ENCODE assay signal across 17 cellular contexts in the genomic region with DNA sequence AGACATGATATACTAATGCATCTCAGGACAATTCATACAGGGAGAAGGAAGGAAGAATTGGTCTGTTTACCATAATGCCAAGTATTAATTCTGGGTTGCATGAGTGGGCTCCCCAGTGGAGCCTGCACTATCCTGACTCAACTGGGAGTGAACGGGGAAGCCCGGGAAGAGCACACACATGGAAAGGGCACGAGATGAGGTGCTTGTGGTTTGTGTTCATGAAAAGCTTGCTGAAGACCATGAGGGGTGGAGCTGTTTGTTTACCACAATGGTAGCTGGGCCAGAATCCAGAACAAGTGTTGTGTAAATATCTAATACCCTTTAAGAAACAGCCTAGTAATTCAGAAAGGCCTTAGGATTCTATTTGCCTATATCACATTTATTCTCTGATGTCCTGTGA.
"Had no signal": no experiment of that assay in that cellular context is flagged by ENCODE, and none has a peak within 500 bp of the region (broad histone marks: within the 10 kb centered on the region; RNA-seq: fewer than 3 reads in every experiment).

No MANE protein-coding gene starts in this region.

- H3K27ac Mint-ChIP-seq: activated B cell treated with CpG ODN at 0.5 μM for 24 hours; activated CD4-positive, alpha-beta T cell treated with anti-CD3 and anti-CD28 coated beads, Interleukin-2, amount 10 ng/mL, durations not matched to agents 24 days and 14 days; activated CD8-positive, alpha-beta T cell treated with anti-CD3 and anti-CD28 coated beads, Interleukin-2, amount 10 ng/mL, durations not matched to agents 7 days and 5 days; activated naive CD4-positive, alpha-beta T cell treated with anti-CD3 and anti-CD28 coated beads, Interleukin-2, amount 50 U/mL, for 24 hours; mesothelial cell of epicardium; stimulated activated effector memory CD8-positive, alpha-beta T cell treated with anti-CD3 and anti-CD28 coated beads, Interleukin-12 subunit alpha, Interleukin-12 subunit beta, amount 100 ng/mL, for 72 hours had no signal

- H3K27me3 ChIP-seq: colonic mucosa, foreskin keratinocyte, pancreas, sigmoid colon, thyroid gland, vagina had no signal

- H3K27ac ChIP-seq: colonic mucosa, foreskin keratinocyte, pancreas, sigmoid colon, vagina had no signal

- H3K27me3 Mint-ChIP-seq: activated B cell treated with CpG ODN at 0.5 μM for 24 hours; activated CD4-positive, alpha-beta T cell treated with anti-CD3 and anti-CD28 coated beads, Interleukin-2, amount 10 ng/mL, durations not matched to agents 24 days and 14 days; activated naive CD4-positive, alpha-beta T cell treated with anti-CD3 and anti-CD28 coated beads, Interleukin-2, amount 50 U/mL, for 24 hours had no signal

- ATAC-seq: activated CD8-positive, alpha-beta T cell treated with anti-CD3 and anti-CD28 coated beads, Interleukin-2, amount 10 ng/mL, durations not matched to agents 7 days and 5 days; esophagus mucosa; foreskin keratinocyte; pancreas; stimulated activated effector memory CD8-positive, alpha-beta T cell treated with anti-CD3 and anti-CD28 coated beads, Interleukin-12 subunit alpha, Interleukin-12 subunit beta, amount 100 ng/mL, for 72 hours had no signal

- DNase-seq: activated B cell treated with CpG ODN at 0.5 μM for 24 hours; activated CD4-positive, alpha-beta T cell treated with anti-CD3 and anti-CD28 coated beads, Interleukin-2, amount 10 ng/mL, durations not matched to agents 24 days and 14 days; activated CD8-positive, alpha-beta memory T cell treated with anti-CD3 and anti-CD28 coated beads, Interleukin-2, amount 50 U/mL, for 4 hours; activated CD8-positive, alpha-beta T cell treated with anti-CD3 and anti-CD28 coated beads, Interleukin-2, amount 10 ng/mL, durations not matched to agents 7 days and 5 days; activated effector memory CD4-positive, alpha-beta T cell treated with anti-CD3 and anti-CD28 coated beads, Interleukin-2, amount 50 U/mL, for 16 hours; activated T-cell treated with anti-CD3 and anti-CD28 coated beads, Interleukin-2, amount 50 U/mL, for 48 hours; amniotic stem cell; colonic mucosa; foreskin keratinocyte; pancreas; sigmoid colon; thyroid gland had no signal

- H3K9me3 ChIP-seq: colonic mucosa, pancreas, sigmoid colon, thyroid gland, vagina had no signal

- H3K36me3 ChIP-seq: colonic mucosa, pancreas, thyroid gland, vagina had no signal

- H3K9me3 Mint-ChIP-seq: activated B cell treated with CpG ODN at 0.5 μM for 24 hours; activated CD4-positive, alpha-beta T cell treated with anti-CD3 and anti-CD28 coated beads, Interleukin-2, amount 10 ng/mL, durations not matched to agents 24 days and 14 days; activated naive CD4-positive, alpha-beta T cell treated with anti-CD3 and anti-CD28 coated beads, Interleukin-2, amount 50 U/mL, for 24 hours; mesothelial cell of epicardium; stimulated activated effector memory CD8-positive, alpha-beta T cell treated with anti-CD3 and anti-CD28 coated beads, Interleukin-12 subunit alpha, Interleukin-12 subunit beta, amount 100 ng/mL, for 72 hours had no signal

- H3K4me1 ChIP-seq: colonic mucosa, foreskin keratinocyte, vagina had no signal

- FAIRE-seq: pancreas had no signal

- H3K4me3 ChIP-seq: colonic mucosa, pancreas, sigmoid colon, thyroid gland, vagina had no signal

- H3K4me3 Mint-ChIP-seq: activated B cell treated with CpG ODN at 0.5 μM for 24 hours; activated CD4-positive, alpha-beta T cell treated with anti-CD3 and anti-CD28 coated beads, Interleukin-2, amount 10 ng/mL, durations not matched to agents 24 days and 14 days; activated CD8-positive, alpha-beta T cell treated with anti-CD3 and anti-CD28 coated beads, Interleukin-2, amount 10 ng/mL, durations not matched to agents 7 days and 5 days; activated naive CD4-positive, alpha-beta T cell treated with anti-CD3 and anti-CD28 coated beads, Interleukin-2, amount 50 U/mL, for 24 hours; mesothelial cell of epicardium; stimulated activated effector memory CD8-positive, alpha-beta T cell treated with anti-CD3 and anti-CD28 coated beads, Interleukin-12 subunit alpha, Interleukin-12 subunit beta, amount 100 ng/mL, for 72 hours had no signal
